Comparison of ENCODE assay signal across 8 cellular contexts in genomic region chr15:41773332-41773728, GRCh38. TPM values are rescaled to one million over a fixed set of nuclear protein-coding genes. Genes with fewer than 3 reads are reported as not detected.
A peak's percentile ranks its signal among the peaks of the same experiment; 100 is the strongest.
DNase-seq lines count a peak whose midpoint lies in the region; ATAC-seq and TF ChIP-seq lines count a peak whose summit lies in the region.

No MANE protein-coding gene starts in this region.

- H3K27me3 ChIP-seq in esophagus squamous epithelium (no peaks in the 10 kb centered on the region), gastrocnemius medialis (no peaks in the 10 kb centered on the region)

- H3K27ac ChIP-seq in RWPE1: peak overlapping the region; percentile 94
- H3K27ac ChIP-seq in esophagus squamous epithelium: peak overlapping the region; percentile 87 to 95 (median 90)
- peak overlapping the region; percentile 83 to 87 (median 86) for H3K27ac ChIP-seq in gastrocnemius medialis

- peak overlapping the region; percentile 72 for H3K4me3 ChIP-seq in GM08714 (ENCODE audit: low read length)
- peak overlapping the region in 2 of 4 donors; percentile 82 for H3K4me3 ChIP-seq in esophagus squamous epithelium
- H3K4me3 ChIP-seq in gastrocnemius medialis: peak overlapping the region in 3 of 4 donors; percentile 71 to 91 (median 85)

- ATAC-seq in gastrocnemius medialis: no peak
- ATAC-seq in HG03520 (IDR thresholded peaks at IDR 0.05; ENCODE audit: unreplicated experiment): no peak
- ATAC-seq in GM18517 (IDR thresholded peaks at IDR 0.05; ENCODE audit: unreplicated experiment): no peak
- no peak for ATAC-seq in GM19035 (IDR thresholded peaks at IDR 0.05; ENCODE audit: unreplicated experiment)

- CTCF ChIA-PET in RWPE1 (lab: Yijun Ruan, JAX): interaction anchor here (0.6 to 5.1 kb wide), 12 partner anchors 31 to 736 kb away, joined by 3 to 59 read pairs (median 5); no protein-coding TSS in a partner anchor

- DNase-seq in RWPE1 (ENCODE audit: low spot score) (no peak), esophagus squamous epithelium (lab: John Stamatoyannopoulos, UW) (no peak), gastrocnemius medialis (no peak), NCI-H1694 (lab: John Stamatoyannopoulos, UW) (no peak)

- H3K9me3 ChIP-seq in esophagus squamous epithelium (no peaks in the 10 kb centered on the region), gastrocnemius medialis (no peaks in the 10 kb centered on the region)

- 13 to 34% methylated on average over 4 to 5 of the region's 5 CpGs for WGBS in esophagus squamous epithelium, 2 donors

- H3K36me3 ChIP-seq in esophagus squamous epithelium: peaks cover 0 to 14% (median 0%) of the 10 kb centered on the region in 3 donors
- H3K36me3 ChIP-seq in gastrocnemius medialis: no peaks in the 10 kb centered on the region

- POLR2A ChIA-PET in RWPE1 (lab: Yijun Ruan, JAX; ENCODE audit: low non-redundant PET): interaction anchor here (0.8 to 1.7 kb wide), 3 partner anchors 11 to 122 kb away, joined by 3 to 4 read pairs (median 3); no protein-coding TSS in a partner anchor

- TF ChIP-seq CTCF in RWPE1 (conservative IDR thresholded peaks at IDR 0.05; ENCODE audit: low read depth) (no peak), esophagus squamous epithelium (IDR thresholded peaks at IDR 0.05) (no peak), gastrocnemius medialis (IDR thresholded peaks at IDR 0.05 in 4 of 5, conservative IDR thresholded peaks at IDR 0.05 in 1 of 5) (no peak)

- in situ Hi-C loops in gastrocnemius medialis (cut with MboI; ENCODE audit: low sequenced_read_pairs in 4 of 4): loop anchor here in 3 of 4 donors (5.0 kb wide), 1 partner anchor 39 kb away; no protein-coding TSS in a partner anchor

- H3K4me1 ChIP-seq in esophagus squamous epithelium (peaks cover 29 to 53% (median 35%) of the 10 kb centered on the region in 3 donors), gastrocnemius medialis (peaks cover 28 to 32% of the 10 kb centered on the region in 2 donors)

- TF ChIP-seq POLR2A in esophagus squamous epithelium (IDR thresholded peaks at IDR 0.05): no peak
- TF ChIP-seq POLR2A in gastrocnemius medialis (IDR thresholded peaks at IDR 0.05): no peak

- intact Hi-C loops in esophagus squamous epithelium (cut with DNase I) (no loop called here), gastrocnemius medialis (cut with DNase I; ENCODE audit: low total_unique reads) (loop anchor here (5.0 kb wide), 3 partner anchors 54 to 499 kb away; partner anchors contain the start of genes GANC, JMJD7, MGA and TMEM87A)

RNA-seq across cellular contexts. Expression of gene MAPKBP1, which starts 1.0 kb away (rescaled TPM):
- 10 to 100 TPM; 18.4 to 37.6 (median 29.8) TPM for total RNA-seq in esophagus squamous epithelium
- total RNA-seq in gastrocnemius medialis: 1 to 10 TPM; 4.2 to 8.4 (median 5.4) TPM

RNA-seq across cellular contexts. Expression of gene JMJD7, which starts 54.6 kb away (rescaled TPM):
- total RNA-seq in esophagus squamous epithelium (10 to 100 TPM; 20.4 to 36.9 (median 30.5) TPM), gastrocnemius medialis (1 to 10 TPM; 1.7 to 7.6 (median 3.9) TPM)
